In the genomic region with DNA sequence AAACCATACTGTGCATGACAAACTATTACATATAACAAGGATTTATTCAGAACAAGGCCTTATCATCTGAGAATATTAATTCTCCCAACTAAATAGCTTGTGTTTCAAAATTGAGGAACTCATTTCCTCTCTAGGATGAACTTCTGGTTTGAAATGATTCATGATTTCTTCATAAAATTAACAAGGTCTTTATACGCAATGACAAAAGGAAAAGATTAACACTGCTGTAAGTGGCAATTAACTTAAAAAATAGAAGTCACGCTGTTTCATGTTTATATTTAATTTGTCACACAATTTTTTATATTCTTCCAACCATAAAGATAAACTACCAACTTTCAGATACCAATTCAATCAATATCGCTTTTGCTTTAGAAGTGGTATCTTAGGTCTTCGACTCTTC, we compare ENCODE assay signal across 18 cellular contexts.
A peak's percentile ranks its signal among the peaks of the same experiment; 100 is the strongest.
DNase-seq lines count a peak whose midpoint lies in the region; ATAC-seq, FAIRE-seq and TF ChIP-seq lines count a peak whose summit lies in the region.
"Had no signal": no experiment of that assay in that cellular context is flagged by ENCODE, and none has a peak within 500 bp of the region (broad histone marks: within the 10 kb centered on the region; RNA-seq: fewer than 3 reads in every experiment).

No MANE protein-coding gene starts in this region.

- peaks cover 13 to 17% of the 10 kb centered on the region in 2 donors for H3K27me3 Mint-ChIP-seq in effector memory CD8-positive, alpha-beta T cell
- H3K27me3 Mint-ChIP-seq: CD4-positive, alpha-beta T cell had no signal

- CTCF ChIA-PET in OCI-LY7 (lab: Charles Lee; ENCODE audit: unreplicated experiment): interaction anchor here (1.3 to 1.5 kb wide), 3 partner anchors 22 to 25 kb away, joined by 3 to 5 read pairs (median 3); no protein-coding TSS in a partner anchor

- no peaks in the 10 kb centered on the region for H3K36me3 ChIP-seq in OCI-LY7 (ENCODE audit: insufficient read depth, low read length)
- no peaks in the 10 kb centered on the region for H3K36me3 ChIP-seq in pancreas
- H3K36me3 ChIP-seq in psoas muscle (ENCODE audit: insufficient read depth in 1 of 2, low read depth in 1 of 2): no peaks in the 10 kb centered on the region
- H3K36me3 ChIP-seq: BLaER1 treated with 17β-estradiol and CSF1 and Interleukin-3, amounts not matched to agents 10 nM and 100 nM had no signal

- peak overlapping the region; percentile 60 for H3K4me2 ChIP-seq in OCI-LY7 (ENCODE audit: low read length)
- H3K4me2 ChIP-seq: GM23338 had no signal

- ATAC-seq in pancreas: no peak
- ATAC-seq in psoas muscle: no peak
- no peak for ATAC-seq in effector memory CD8-positive, alpha-beta T cell (replicated peaks)
- ATAC-seq: GM23338 had no signal

- no peaks in the 10 kb centered on the region for H3K79me2 ChIP-seq in OCI-LY7 (ENCODE audit: insufficient read depth, low read depth, low read length)

- TF ChIP-seq CTCF in OCI-LY7 (conservative IDR thresholded peaks at IDR 0.05; ENCODE audit: low read length): no peak
- no peak for TF ChIP-seq CTCF in pancreas (IDR thresholded peaks at IDR 0.05)
- TF ChIP-seq CTCF in psoas muscle (IDR thresholded peaks at IDR 0.05): no peak

- no peaks in the 10 kb centered on the region for H3K27me3 ChIP-seq in pancreas
- H3K27me3 ChIP-seq in psoas muscle (ENCODE audit: insufficient read depth in 3 of 3, low read length in 2 of 3): no peaks in the 10 kb centered on the region
- H3K27me3 ChIP-seq: BLaER1 treated with 17β-estradiol and CSF1 and Interleukin-3, amounts not matched to agents 10 nM and 100 nM had no signal

- POLR2A ChIA-PET in OCI-LY7 (lab: Charles Lee): interaction anchor here (0.7 to 5.3 kb wide), 9 partner anchors 11 to 47 kb away, joined by 3 to 27 read pairs (median 6); no protein-coding TSS in a partner anchor

- H3K4me3 Mint-ChIP-seq in effector memory CD8-positive, alpha-beta T cell: no peak overlapping the region
- H3K4me3 Mint-ChIP-seq: CD4-positive, alpha-beta T cell; GM23338 had no signal

- intact Hi-C loops in OCI-LY7 (cut with micrococcal nuclease; ENCODE audit: unreplicated experiment) (no loop called here), pancreas (cut with DNase I) (no loop called here), psoas muscle (cut with DNase I) (no loop called here)

- WGBS in pancreas, 2 donors: 84 to 87% methylated on average over 4 of the region's 4 CpGs
- WGBS in psoas muscle, 3 donors: 86 to 91% (median 90%) methylated on average over 4 of the region's 4 CpGs

- H3K4me1 ChIP-seq in OCI-LY7 (ENCODE audit: insufficient read depth, low read length, poor library complexity, severe bottlenecking) (peaks cover 64% of the 10 kb centered on the region), pancreas (no peaks in the 10 kb centered on the region), psoas muscle (no peaks in the 10 kb centered on the region)

- H3K4me3 ChIP-seq in OCI-LY7 (ENCODE audit: low read depth, low read length, poor library complexity, severe bottlenecking): no peak overlapping the region
- H3K4me3 ChIP-seq in pancreas: no peak overlapping the region
- H3K4me3 ChIP-seq in psoas muscle: no peak overlapping the region
- H3K4me3 ChIP-seq: BLaER1 treated with 17β-estradiol and CSF1 and Interleukin-3, amounts not matched to agents 10 nM and 100 nM; GM23338 had no signal

- peak overlapping the region; percentile 88; the same call in 1 of the 2 replicates for H2AFZ ChIP-seq in OCI-LY7 (ENCODE audit: low read length)
- H2AFZ ChIP-seq: GM23338 had no signal

- no peaks in the 10 kb centered on the region for H3K9me2 ChIP-seq in OCI-LY7 (ENCODE audit: insufficient read depth, low read length)

- DNase-seq in NOMO-1 treated with DMSO at 0.1 percent for 48 hours (lab: John Stamatoyannopoulos, UW; ENCODE audit: unreplicated experiment) (peak; percentile 47), NOMO-1 treated with dmso at 0.1 percent for 144 hours (lab: John Stamatoyannopoulos, UW; ENCODE audit: unreplicated experiment) (no peak), NCI-H2081 treated with DMSO at 0.1 percent for 48 hours (lab: John Stamatoyannopoulos, UW) (peak; percentile 54), OCI-LY7 (ENCODE audit: low spot score) (no peak), pancreas (no peak), psoas muscle (no peak), dedifferentiated amniotic fluid mesenchymal stem cell (ENCODE audit: extremely low spot score) (no peak)
- DNase-seq in effector memory CD8-positive, alpha-beta T cell: no peak
- DNase-seq: 8988T; ACHN; CD4-positive, alpha-beta T cell; DMS79; EL; H7 had no signal

- no peaks in the 10 kb centered on the region for H3K36me3 Mint-ChIP-seq in effector memory CD8-positive, alpha-beta T cell (ENCODE audit: insufficient read depth)

- no peaks in the 10 kb centered on the region for H3K4me1 Mint-ChIP-seq in effector memory CD8-positive, alpha-beta T cell (ENCODE audit: low read depth in 2 of 2)

- H3K27ac ChIP-seq in OCI-LY7 (ENCODE audit: low read depth, low read length, poor library complexity, severe bottlenecking): peak overlapping the region; percentile 53
- no peak overlapping the region for H3K27ac ChIP-seq in pancreas
- H3K27ac ChIP-seq in psoas muscle: no peak overlapping the region
- H3K27ac ChIP-seq: BLaER1 treated with 17β-estradiol and CSF1 and Interleukin-3, amounts not matched to agents 10 nM and 100 nM had no signal

- no peaks in the 10 kb centered on the region for H4K20me1 ChIP-seq in OCI-LY7 (ENCODE audit: insufficient read depth, low read length)
- H4K20me1 ChIP-seq: BLaER1 treated with 17β-estradiol and CSF1 and Interleukin-3, amounts not matched to agents 10 nM and 100 nM had no signal

- no peaks in the 10 kb centered on the region for H3K9me3 ChIP-seq in OCI-LY7 (ENCODE audit: low read length)
- no peaks in the 10 kb centered on the region for H3K9me3 ChIP-seq in pancreas
- no peaks in the 10 kb centered on the region for H3K9me3 ChIP-seq in psoas muscle
- H3K9me3 ChIP-seq: BLaER1 treated with 17β-estradiol and CSF1 and Interleukin-3, amounts not matched to agents 10 nM and 100 nM had no signal

- BruUV-seq in OCI-LY7 (replicated peaks; lab: Mats Ljungman, UMichigan): no TSS peak

- FAIRE-seq in pancreas (lab: Jason Lieb, UNC): peak; percentile 13
- FAIRE-seq: G401.6, GM12891 had no signal

- H3K27ac Mint-ChIP-seq in effector memory CD8-positive, alpha-beta T cell: no peak overlapping the region
- H3K27ac Mint-ChIP-seq: CD4-positive, alpha-beta T cell; GM23338 had no signal

- no peaks in the 10 kb centered on the region for H3K9me3 Mint-ChIP-seq in effector memory CD8-positive, alpha-beta T cell
- H3K9me3 Mint-ChIP-seq: CD4-positive, alpha-beta T cell; GM23338 had no signal

Comparison
In these comparisons a context has a peak if more than half of its experiments do, and no peak if none do; other contexts are left out.
1. DNase-seq: peak in NOMO-1 treated with DMSO at 0.1 percent for 48 hours (single experiment) and NCI-H2081 treated with DMSO at 0.1 percent for 48 hours (single experiment); none in NOMO-1 treated with dmso at 0.1 percent for 144 hours (single experiment), OCI-LY7 (single experiment), pancreas (0 of 6), psoas muscle (0 of 2), dedifferentiated amniotic fluid mesenchymal stem cell (single experiment) and effector memory CD8-positive, alpha-beta T cell (0 of 3).